1 cellular context compared by ENCODE assay signal in genomic region chr14:93965287-93965821, GRCh38.
TF ChIP-seq lines count a peak whose summit lies in the region.

No MANE protein-coding gene starts in this region.

TF ChIP-seq in WTC11, 78 proteins besides CTCF, POLR2A, EP300 and RAD21 (continued from another document):
- no peak for TF ChIP-seq AFF4 (CRISPR knock-in tag; IDR thresholded peaks at IDR 0.05; ENCODE audit: borderline replicate concordance)
- TF ChIP-seq NR3C1 (CRISPR knock-in tag; conservative IDR thresholded peaks at IDR 0.05; ENCODE audit: low read depth): no peak
- TF ChIP-seq RORB (CRISPR knock-in tag; IDR thresholded peaks at IDR 0.05): no peak
- TF ChIP-seq SMAD4 (CRISPR knock-in tag; IDR thresholded peaks at IDR 0.05): no peak
- TF ChIP-seq AR (CRISPR knock-in tag; IDR thresholded peaks at IDR 0.05): no peak
- TF ChIP-seq ZNF512 (CRISPR knock-in tag; IDR thresholded peaks at IDR 0.05; ENCODE audit: borderline replicate concordance): no peak
TF ChIP-seq in WTC11: peak in this region for 0.
